ENCODE assay signal across 8 cellular contexts in genomic region chr5:134845852-134846640, GRCh38.
DNase-seq lines count a peak whose midpoint lies in the region; ATAC-seq lines count a peak whose summit lies in the region.

Gene C5orf24, plus strand, starts transcription at chr5:134845968. Its CDS starts 8,933 bp downstream, at chr5:134854901.

- no peaks in the 10 kb centered on the region for H3K36me3 ChIP-seq in effector memory CD4-positive, alpha-beta T cell (ENCODE audit: control insufficient read depth, insufficient read depth, low read length)

- H3K9me3 ChIP-seq in effector memory CD4-positive, alpha-beta T cell (ENCODE audit: control insufficient read depth, low read length) = no peaks in the 10 kb centered on the region

- H3K27ac ChIP-seq in effector memory CD4-positive, alpha-beta T cell (ENCODE audit: insufficient read depth, low read length, poor library complexity, severe bottlenecking) = peak within 1 kb of the TSS; percentile 95

- DNase-seq in CMK (ENCODE audit: low read depth) = peak; percentile 84
- peak; percentile 66 for DNase-seq in HS-27A (ENCODE audit: low read depth)
- peak; percentile 95 for DNase-seq in NOMO-1 treated with DMSO at 0.1 percent for 48 hours (lab: John Stamatoyannopoulos, UW; ENCODE audit: unreplicated experiment)
- peak; percentile 83 to 86 for DNase-seq in activated CD8-positive, alpha-beta memory T cell treated with anti-CD3 and anti-CD28 coated beads for 4 hours (ENCODE audit: low read depth in 2 of 2)
- peak; percentile 79 to 86 (median 86) for DNase-seq in effector memory CD4-positive, alpha-beta T cell
- DNase-seq in medulla oblongata (ENCODE audit: extremely low spot score) = peak; percentile 97
- DNase-seq in stimulated activated CD4-positive, alpha-beta T cell treated with anti-CD3 and anti-CD28 coated beads, TNF-alpha, amount 100 ng/mL, for 48 hours (ENCODE audit: low read depth in 3 of 3) = peak; percentile 85 to 88 (median 85)

- H3K4me3 ChIP-seq in effector memory CD4-positive, alpha-beta T cell (ENCODE audit: insufficient read depth, low read depth, low read length, poor library complexity, severe bottlenecking) = peak within 1 kb of the TSS; percentile 96

- H3K4me1 ChIP-seq in effector memory CD4-positive, alpha-beta T cell (ENCODE audit: control insufficient read depth, insufficient read depth, low read length, poor library complexity, severe bottlenecking) = peaks cover 20% of the 10 kb centered on the region

- ATAC-seq in GM19467 (IDR thresholded peaks at IDR 0.05; ENCODE audit: unreplicated experiment) = peak; percentile 95

- H3K27me3 ChIP-seq in effector memory CD4-positive, alpha-beta T cell (replicated peaks; ENCODE audit: control insufficient read depth, insufficient read depth, low read length, poor library complexity, severe bottlenecking) = no peaks in the 10 kb centered on the region

Comparison
In these comparisons a context has a peak if more than half of its experiments do, and no peak if none do; other contexts are left out.
1. Peak in every context shown above with its lines: DNase-seq, ATAC-seq, H3K4me3 ChIP-seq and H3K27ac ChIP-seq.